8 cellular contexts compared by ENCODE assay signal in genomic region chr7:44587843-44588711, GRCh38. TPM values are rescaled to one million over a fixed set of nuclear protein-coding genes. Genes with fewer than 3 reads are reported as not detected.
DNase-seq lines count a peak whose midpoint lies in the region; ATAC-seq, FAIRE-seq and TF ChIP-seq lines count a peak whose summit lies in the region.

No MANE protein-coding gene starts in this region.

- H3K9me3 ChIP-seq in A673 (ENCODE audit: low read depth, low read length, poor library complexity, severe bottlenecking) (no peaks in the 10 kb centered on the region), upper lobe of right lung (no peaks in the 10 kb centered on the region)

- CTCF ChIA-PET in A673 (lab: Charles Lee): interaction anchor here (0.6 to 0.7 kb wide), 2 partner anchors 21 to 806 kb away, joined by 3 to 4 read pairs; no protein-coding TSS in a partner anchor

- peak; percentile 85 for ATAC-seq in upper lobe of right lung
- no peak for ATAC-seq in HG03045 (IDR thresholded peaks at IDR 0.05; ENCODE audit: unreplicated experiment)

- no peaks in the 10 kb centered on the region for H3K4me1 ChIP-seq in A673 (ENCODE audit: insufficient read depth, low read length, poor library complexity, severe bottlenecking)
- peaks cover 3% of the 10 kb centered on the region for H3K4me1 ChIP-seq in upper lobe of right lung

- H3K36me3 ChIP-seq in A673 (ENCODE audit: insufficient read depth, low read length, poor library complexity, severe bottlenecking) (no peaks in the 10 kb centered on the region), upper lobe of right lung (no peaks in the 10 kb centered on the region)

- H3K27ac ChIP-seq in A673 (ENCODE audit: low read depth, low read length, poor library complexity, severe bottlenecking): no peak overlapping the region
- H3K27ac ChIP-seq in VCaP: no peak overlapping the region
- no peak overlapping the region for H3K27ac ChIP-seq in upper lobe of right lung

- FAIRE-seq in GM18507 (lab: Jason Lieb, UNC): peak; percentile 80

- intact Hi-C loops in A673 (cut with micrococcal nuclease; ENCODE audit: unreplicated experiment) (loop anchor here (1.0 to 2.0 kb wide), 3 partner anchors 259 to 548 kb away; no protein-coding TSS in a partner anchor), upper lobe of right lung (cut with DNase I) (loop anchor here (10.0 kb wide), 1 partner anchor 257 kb away; the partner anchor contains the start of gene H2AZ2)

- H3K4me3 ChIP-seq in A673 (ENCODE audit: low read depth, low read length, poor library complexity, severe bottlenecking) (no peak overlapping the region), upper lobe of right lung (no peak overlapping the region)

- TF ChIP-seq CTCF in A673 (conservative IDR thresholded peaks at IDR 0.05; ENCODE audit: low read depth, low read length): peak; percentile 67
- peak; percentile 88 for TF ChIP-seq CTCF in VCaP (conservative IDR thresholded peaks at IDR 0.05)
- peak; percentile 67 for TF ChIP-seq CTCF in upper lobe of right lung (IDR thresholded peaks at IDR 0.05)

- BruUV-seq in A673 (replicated peaks; lab: Mats Ljungman, UMichigan): no TSS peak

- POLR2A ChIA-PET in A673 (lab: Charles Lee; ENCODE audit: low non-redundant PET): no interaction called here

- H3K27me3 ChIP-seq in A673 (replicated peaks; ENCODE audit: insufficient read depth, low read depth, low read length, poor library complexity) (no peaks in the 10 kb centered on the region), upper lobe of right lung (no peaks in the 10 kb centered on the region)

- DNase-seq in A673 (ENCODE audit: low spot score): peak; percentile 67
- DNase-seq in GM18507 (ENCODE audit: extremely low spot score, insufficient read length, low read depth): no peak
- peak; percentile 24 for DNase-seq in NCI-H2171 (lab: John Stamatoyannopoulos, UW)
- peak; percentile 81 for DNase-seq in dedifferentiated amniotic fluid mesenchymal stem cell (ENCODE audit: extremely low spot score)
- peak; percentile 44 for DNase-seq in midbrain (lab: John Stamatoyannopoulos, UW)
- no peak for DNase-seq in upper lobe of right lung

RNA-seq across cellular contexts. Expression of gene TMED4, which starts 6.0 kb away (rescaled TPM):
- total RNA-seq in A673 (2021) (77.6 and 79.5 TPM in 2 replicates), upper lobe of right lung (78.3 TPM)

RNA-seq across cellular contexts. Expression of gene DDX56, which starts 14.4 kb away (rescaled TPM):
- total RNA-seq in A673 (2021) (119 and 147 TPM in 2 replicates), upper lobe of right lung (53.5 TPM)

RNA-seq across cellular contexts. Expression of gene OGDH, which starts 18.4 kb away (rescaled TPM):
- total RNA-seq in A673 (2021): 111 and 113 TPM in 2 replicates
- total RNA-seq in upper lobe of right lung: 157 TPM

RNA-seq across cellular contexts. Expression of gene NPC1L1, which starts 46.9 kb away (rescaled TPM):
- total RNA-seq in A673 (2021) (not detected in 2 replicates), upper lobe of right lung (0.17 TPM)

Comparison
In these comparisons a context has a peak if more than half of its experiments do, and no peak if none do; other contexts are left out.
1. DNase-seq: peak in A673 (single experiment), NCI-H2171 (single experiment), dedifferentiated amniotic fluid mesenchymal stem cell (single experiment) and midbrain (single experiment); none in GM18507 (single experiment) and upper lobe of right lung (single experiment).
2. Peak in every context shown above with its lines, with median percentiles within 50 percentile points of each other: CTCF ChIP-seq.